Comparison of ENCODE assay signal across 10 cellular contexts in genomic region chr1:155017946-155018316, GRCh38. TPM values are rescaled to one million over a fixed set of nuclear protein-coding genes. Genes with fewer than 3 reads are reported as not detected.
DNase-seq lines count a peak whose midpoint lies in the region; ATAC-seq, FAIRE-seq and TF ChIP-seq lines count a peak whose summit lies in the region.
"Had no signal": no experiment of that assay in that cellular context is flagged by ENCODE, and none has a peak within 500 bp of the region (broad histone marks: within the 10 kb centered on the region; RNA-seq: fewer than 3 reads in every experiment).

No MANE protein-coding gene starts in this region.

- TF ChIP-seq RAD21 in GM12878 (IDR thresholded peaks at IDR 0.05; ENCODE audit: insufficient read depth, low read depth, low read length), result no peak

- H4K20me1 ChIP-seq in GM12878 (ENCODE audit: control insufficient read depth, insufficient read depth), result no peaks in the 10 kb centered on the region

- in situ Hi-C loops in GM12878 (cut with MboI), result no loop called here

- H3K27me3 ChIP-seq in GM12878 (replicated peaks in 1 of 2; ENCODE audit: control insufficient read depth in 2 of 2, insufficient read depth in 2 of 2, low read length in 1 of 2) (no peaks in the 10 kb centered on the region; a peak in 1 of 4 replicates), mucosa of stomach (ENCODE audit: control insufficient read depth, insufficient read depth, low read length) (no peaks in the 10 kb centered on the region), aorta (ENCODE audit: control insufficient read depth in 1 of 2, insufficient read depth in 2 of 2, low read length in 1 of 2) (no peaks in the 10 kb centered on the region)

- H3K9ac ChIP-seq in GM12878 (ENCODE audit: control insufficient read depth, insufficient read depth, low read length) (peak overlapping the region; percentile 59), mucosa of stomach (ENCODE audit: low read length) (peak overlapping the region; percentile 82)

- intact Hi-C loops in GM12878 (cut with micrococcal nuclease; ENCODE audit: unreplicated experiment) (loop anchor here (1.0 to 2.0 kb wide), 3 partner anchors 15 to 43 kb away; partner anchors contain the start of gene ZBTB7B), aorta (cut with DNase I) (loop anchor here (1.0 to 5.0 kb wide), 3 partner anchors 51 to 82 kb away; partner anchors contain the start of genes PBXIP1 (in 1 of the 2) and PMVK (in 1 of the 2))

- H3K4me2 ChIP-seq in GM12878 (ENCODE audit: control insufficient read depth, insufficient read depth), result peak overlapping the region; percentile 90

- H3K9me3 ChIP-seq in GM12878 (replicated peaks; ENCODE audit: control insufficient read depth, insufficient read depth, low read length), result no peaks in the 10 kb centered on the region
- no peaks in the 10 kb centered on the region for H3K9me3 ChIP-seq in mucosa of stomach (ENCODE audit: control insufficient read depth, low read length)
- no peaks in the 10 kb centered on the region for H3K9me3 ChIP-seq in aorta (ENCODE audit: control insufficient read depth, low read length)

- TF ChIP-seq POLR2A in GM12878 (IDR thresholded peaks at IDR 0.05; ENCODE audit: low read depth, low read length), result no peak

- SMC1A ChIA-PET in GM12878 (lab: Charles Lee; ENCODE audit: uncharacterized antibody, unreplicated experiment), result interaction anchor here (0.6 to 2.8 kb wide), 11 partner anchors 11 to 620 kb away, joined by 3 to 14 read pairs (median 4); partner anchors contain the start of genes FLAD1, PBXIP1, PYGO2 and SHC1

- ATAC-seq in HG02973 (IDR thresholded peaks at IDR 0.05; ENCODE audit: unreplicated experiment) (peak; percentile 8), GM12878 (peak; percentile 56), GM18858 (IDR thresholded peaks at IDR 0.05; ENCODE audit: unreplicated experiment) (no peak), aorta (ENCODE audit: low FRiP score) (no peak)

- H3K36me3 ChIP-seq in GM12878 (ENCODE audit: control insufficient read depth in 2 of 2, insufficient read depth in 2 of 2, low read length in 1 of 2) (peaks cover 0 to 15% of the 10 kb centered on the region in 2 experiments; a peak in 3 of 4 replicates), mucosa of stomach (ENCODE audit: control insufficient read depth, insufficient read depth, low read length) (peaks cover 31% of the 10 kb centered on the region), aorta (ENCODE audit: control insufficient read depth in 1 of 2, insufficient read depth in 2 of 2, low read length in 1 of 2) (no peaks in the 10 kb centered on the region)

- H3K4me1 ChIP-seq in GM12878 (ENCODE audit: control insufficient read depth, insufficient read depth, low read length), result peaks cover 23% of the 10 kb centered on the region
- H3K4me1 ChIP-seq in mucosa of stomach (ENCODE audit: control insufficient read depth, insufficient read depth, low read length), result peaks cover 50% of the 10 kb centered on the region
- no peaks in the 10 kb centered on the region for H3K4me1 ChIP-seq in aorta (ENCODE audit: control insufficient read depth in 1 of 2, insufficient read depth in 2 of 2, low read length in 2 of 2)

- POLR2A ChIA-PET in AG04449 (lab: Yijun Ruan, JAX), result interaction anchor here (0.5 to 1.6 kb wide), 5 partner anchors 17 to 62 kb away, joined by 3 to 6 read pairs (median 4); partner anchors contain the start of genes PBXIP1 and SHC1
- POLR2A ChIA-PET in GM12878 (lab: Charles Lee), result interaction anchor here (0.7 to 2.8 kb wide), 9 partner anchors 10 to 82 kb away, joined by 3 to 11 read pairs (median 5); partner anchors contain the start of genes FLAD1, PMVK and SHC1

- 26% methylated on average over 6 of the region's 6 CpGs for WGBS in GM12878 (ENCODE audit: insufficient coverage, insufficient replicate concordance, low lambda C conversion rate, missing lambda C conversion rate)
- WGBS in aorta, 2 donors, result 52 to 54% methylated on average over 6 of the region's 6 CpGs

- BruUV-seq in GM12878 (replicated peaks; lab: Mats Ljungman, UMichigan), result no TSS peak

- FAIRE-seq in GM12878 (lab: Jason Lieb, UNC), result no peak

- TF ChIP-seq CTCF in AG04449 (IDR thresholded peaks at IDR 0.05; ENCODE audit: insufficient read depth, low read length, missing control alignments) (no peak), GM12878 (IDR thresholded peaks at IDR 0.05 in 2 of 3, conservative IDR thresholded peaks at IDR 0.05 in 1 of 3; ENCODE audit: control insufficient read depth in 2 of 3, extremely low read depth in 1 of 3, insufficient read depth in 1 of 3, low read depth in 3 of 3, low read length in 3 of 3) (no peak)

- no peak for DNase-seq in AG04449 (ENCODE audit: low read depth, low spot score)
- no peak for DNase-seq in GM12878 (ENCODE audit: low read depth, low spot score)
- no peak for DNase-seq in aorta
- no peak for DNase-seq in NOMO-1 treated with DMSO at 0.1 percent for 48 hours (lab: John Stamatoyannopoulos, UW; ENCODE audit: unreplicated experiment)
- no peak for DNase-seq in HuH-7 (ENCODE audit: low spot score)

- H3K27ac ChIP-seq in GM12878 (ENCODE audit: control insufficient read depth, insufficient read depth) (peak overlapping the region; percentile 75), aorta (ENCODE audit: low read depth in 1 of 2, low read length in 2 of 2) (no peak overlapping the region)

- peak overlapping the region; percentile 43 for H3K4me3 ChIP-seq in AG04449 (ENCODE audit: low read depth, low read length)
- H3K4me3 ChIP-seq in GM12878, result peak overlapping the region; percentile 65
- peak overlapping the region; percentile 25 for H3K4me3 ChIP-seq in mucosa of stomach (ENCODE audit: low read length)
- H3K4me3 ChIP-seq in aorta (ENCODE audit: low read length in 2 of 2), result no peak overlapping the region

- peak overlapping the region; percentile 61 for H2AFZ ChIP-seq in GM12878 (ENCODE audit: control insufficient read depth, low read depth, low read length)

- no peak for TF ChIP-seq EP300 in GM12878 (IDR thresholded peaks at IDR 0.05; ENCODE audit: borderline replicate concordance in 1 of 2, control insufficient read depth in 1 of 2, low read depth in 2 of 2, low read length in 2 of 2)

- no peaks in the 10 kb centered on the region; the same call in 1 of the 2 replicates for H3K79me2 ChIP-seq in GM12878 (ENCODE audit: control insufficient read depth, insufficient read depth, low read length)

- RAD21 ChIA-PET in GM12878 (lab: Charles Lee; ENCODE audit: unreplicated experiment), result interaction anchor here (0.5 to 3.1 kb wide), 17 partner anchors 8 to 653 kb away, joined by 3 to 14 read pairs (median 4); partner anchors contain the start of genes ADAM15, PBXIP1, SHC1 and ZBTB7B

- CTCF ChIA-PET in AG04449 (lab: Yijun Ruan, JAX), result interaction anchor here (0.6 to 10.5 kb wide), 30 partner anchors 10 to 429 kb away, joined by 3 to 244 read pairs (median 5); partner anchors contain the start of genes ADAM15, FLAD1, LENEP and PBXIP1
- CTCF ChIA-PET in GM12878 (lab: Yijun Ruan, JAX), result interaction anchor here (0.5 to 4.2 kb wide), 29 partner anchors 11 to 599 kb away, joined by 3 to 42 read pairs (median 5); partner anchors contain the start of genes ADAM15, FLAD1, KRTCAP2 and PBXIP1

RNA-seq across cellular contexts. Expression of gene ZBTB7B, which starts 15.3 kb away (rescaled TPM):
- 35.3 and 35.9 TPM in 2 replicates for total RNA-seq in GM12878 (2013; cell fraction: nucleolus; rRNA removed)
- total RNA-seq in GM12878 (2014; rRNA removed) (26.8 and 28.1 TPM in 2 replicates), GM12878 (2014; rRNA removed; fragmentation: Illumina TruSeq; extraction: Trizol) (13.1 and 13.4 TPM in 2 replicates), GM12878 (2021) (42.0 and 44.9 TPM in 2 replicates), aorta (10 to 100 TPM; 46.4 to 71.1 TPM)
- polyA plus RNA-seq in GM12878 (2011; ENCODE audit: low read depth), result 3.9 TPM
- polyA plus RNA-seq in GM12878 (2011; rRNA removed) (9.1 and 20.6 TPM in 2 replicates), GM12878 (2014; fragmentation: Illumina TruSeq; extraction: Trizol) (2.8 and 9.2 TPM in 2 replicates), GM12878 (2014; fragmentation: Nextera tagmentation; extraction: Ambion mirVana) (under 1 TPM; 0.11 to 0.13 TPM), GM12878 (2014; rRNA removed) (33.0 and 33.5 TPM in 2 replicates), GM12878 (2016; fragmentation: Nextera tagmentation; extraction: Ambion mirVana) (1 to 10 TPM; 2.6 to 3.1 TPM), aorta (10 to 100 TPM; 23.3 to 32.8 TPM)
- 34.7 and 44.3 TPM in 2 replicates for polyA plus RNA-seq in GM12878 (2011; cell fraction: cytosol; rRNA removed)
- polyA plus RNA-seq in GM12878 (2011; cell fraction: nucleus; rRNA removed), result 81.0 and 98.7 TPM in 2 replicates
- polyA plus RNA-seq in GM12878 (2012), result 20.8 and 23.8 TPM in 2 replicates
- 12.2 and 29.8 TPM in 2 replicates for polyA minus RNA-seq in GM12878 (2011; rRNA and poly(A)+ RNA removed)
- polyA minus RNA-seq in GM12878 (2011; cell fraction: cytosol; rRNA and poly(A)+ RNA removed), result 14.4 and 19.2 TPM in 2 replicates
- 14.1 and 24.6 TPM in 2 replicates for polyA minus RNA-seq in GM12878 (2011; cell fraction: nucleus; rRNA and poly(A)+ RNA removed)

RNA-seq across cellular contexts. Expression of gene DCST2, which starts 15.7 kb away (rescaled TPM):
- 0.37 and 0.38 TPM in 2 replicates for total RNA-seq in GM12878 (2013; cell fraction: nucleolus; rRNA removed)
- not detected in 2 replicates for total RNA-seq in GM12878 (2014; rRNA removed)
- total RNA-seq in GM12878 (2014; rRNA removed; fragmentation: Illumina TruSeq; extraction: Trizol), result not detected in 2 replicates
- total RNA-seq in GM12878 (2021), result 0.36 TPM in 1 of 2 replicates, not detected in the other
- polyA plus RNA-seq in GM12878 (2011; ENCODE audit: low read depth), result not detected
- 0.10 and 0.41 TPM in 2 replicates for polyA plus RNA-seq in GM12878 (2011; rRNA removed)
- 0.12 TPM in 2 replicates for polyA plus RNA-seq in GM12878 (2011; cell fraction: cytosol; rRNA removed)
- 3.2 and 4.1 TPM in 2 replicates for polyA plus RNA-seq in GM12878 (2011; cell fraction: nucleus; rRNA removed)
- polyA plus RNA-seq in GM12878 (2012), result 0.12 and 0.18 TPM in 2 replicates
- polyA plus RNA-seq in GM12878 (2014; fragmentation: Illumina TruSeq; extraction: Trizol), result not detected in 2 replicates
- polyA plus RNA-seq in GM12878 (2014; fragmentation: Nextera tagmentation; extraction: Ambion mirVana), result not detected
- polyA plus RNA-seq in GM12878 (2014; rRNA removed), result 0.11 and 0.33 TPM in 2 replicates
- polyA plus RNA-seq in GM12878 (2016; fragmentation: Nextera tagmentation; extraction: Ambion mirVana), result not detected
- polyA minus RNA-seq in GM12878 (2011; rRNA and poly(A)+ RNA removed), result not detected in 2 replicates
- not detected in 2 replicates for polyA minus RNA-seq in GM12878 (2011; cell fraction: cytosol; rRNA and poly(A)+ RNA removed)
- polyA minus RNA-seq in GM12878 (2011; cell fraction: nucleus; rRNA and poly(A)+ RNA removed), result 0.24 and 0.67 TPM in 2 replicates
- total RNA-seq in aorta, result 1 to 10 TPM in 1 of 2 donors, under 1 TPM in 1; 0.75 to 1.8 TPM
- polyA plus RNA-seq in aorta, result 1 to 10 TPM in 1 of 2 donors, under 1 TPM in 1; 0.25 to 5.6 TPM

RNA-seq across cellular contexts. Expression of gene DCST1, which starts 15.7 kb away (rescaled TPM):
- total RNA-seq in GM12878 (2013; cell fraction: nucleolus; rRNA removed), result not detected in 2 replicates
- total RNA-seq in GM12878 (2014; rRNA removed), result not detected in 2 replicates
- total RNA-seq in GM12878 (2014; rRNA removed; fragmentation: Illumina TruSeq; extraction: Trizol), result not detected in 2 replicates
- total RNA-seq in GM12878 (2021), result not detected in 2 replicates
- not detected for polyA plus RNA-seq in GM12878 (2011; ENCODE audit: low read depth)
- not detected in 2 replicates for polyA plus RNA-seq in GM12878 (2011; rRNA removed)
- not detected in 2 replicates for polyA plus RNA-seq in GM12878 (2011; cell fraction: cytosol; rRNA removed)
- 0.24 TPM in 1 of 2 replicates, not detected in the other for polyA plus RNA-seq in GM12878 (2011; cell fraction: nucleus; rRNA removed)
- polyA plus RNA-seq in GM12878 (2012), result not detected in 2 replicates
- polyA plus RNA-seq in GM12878 (2014; fragmentation: Illumina TruSeq; extraction: Trizol), result not detected in 2 replicates
- not detected for polyA plus RNA-seq in GM12878 (2014; fragmentation: Nextera tagmentation; extraction: Ambion mirVana)
- polyA plus RNA-seq in GM12878 (2014; rRNA removed), result not detected in 2 replicates
- polyA plus RNA-seq in GM12878 (2016; fragmentation: Nextera tagmentation; extraction: Ambion mirVana), result not detected
- not detected in 2 replicates for polyA minus RNA-seq in GM12878 (2011; rRNA and poly(A)+ RNA removed)
- polyA minus RNA-seq in GM12878 (2011; cell fraction: cytosol; rRNA and poly(A)+ RNA removed), result not detected in 2 replicates
- polyA minus RNA-seq in GM12878 (2011; cell fraction: nucleus; rRNA and poly(A)+ RNA removed), result not detected in 2 replicates
- under 1 TPM in 1 of 2 donors, not detected in 1; 0.26 TPM for total RNA-seq in aorta
- not detected for polyA plus RNA-seq in aorta
- total RNA-seq: T-helper 1 cell treated with Interleukin-12 subunit alpha and Interleukin-12 subunit beta and Interleukin-4 antibody, amounts not matched to agents 30 ng/mL and 1 ng/mL, for 36 hours had no signal
- polyA plus RNA-seq: neural cell had no signal

RNA-seq across cellular contexts. Expression of gene LENEP, which starts 24.5 kb away (rescaled TPM):
- 2.4 and 3.5 TPM in 2 replicates for total RNA-seq in GM12878 (2013; cell fraction: nucleolus; rRNA removed)
- total RNA-seq in GM12878 (2014; rRNA removed) (0.93 and 1.1 TPM in 2 replicates), GM12878 (2014; rRNA removed; fragmentation: Illumina TruSeq; extraction: Trizol) (0.27 and 0.88 TPM in 2 replicates), GM12878 (2021) (0.40 and 0.64 TPM in 2 replicates), aorta (not detected)
- polyA plus RNA-seq in GM12878 (2011; ENCODE audit: low read depth), result not detected
- polyA plus RNA-seq in GM12878 (2011; rRNA removed) (not detected in 2 replicates), GM12878 (2014; fragmentation: Illumina TruSeq; extraction: Trizol) (not detected in 2 replicates), GM12878 (2014; fragmentation: Nextera tagmentation; extraction: Ambion mirVana) (not detected), GM12878 (2014; rRNA removed) (not detected in 2 replicates), GM12878 (2016; fragmentation: Nextera tagmentation; extraction: Ambion mirVana) (not detected), aorta (not detected)
- not detected in 2 replicates for polyA plus RNA-seq in GM12878 (2011; cell fraction: cytosol; rRNA removed)
- polyA plus RNA-seq in GM12878 (2011; cell fraction: nucleus; rRNA removed), result 0.25 and 0.92 TPM in 2 replicates
- polyA plus RNA-seq in GM12878 (2012), result not detected in 2 replicates
- 2.0 and 2.7 TPM in 2 replicates for polyA minus RNA-seq in GM12878 (2011; rRNA and poly(A)+ RNA removed)
- not detected in 2 replicates for polyA minus RNA-seq in GM12878 (2011; cell fraction: cytosol; rRNA and poly(A)+ RNA removed)
- polyA minus RNA-seq in GM12878 (2011; cell fraction: nucleus; rRNA and poly(A)+ RNA removed), result 2.2 and 3.1 TPM in 2 replicates
- polyA plus RNA-seq: neural cell had no signal

RNA-seq across cellular contexts. Expression of gene ADAM15, which starts 33.2 kb away (rescaled TPM):
- 15.4 TPM in 2 replicates for total RNA-seq in GM12878 (2013; cell fraction: nucleolus; rRNA removed)
- total RNA-seq in GM12878 (2014; rRNA removed) (21.7 and 28.9 TPM in 2 replicates), GM12878 (2014; rRNA removed; fragmentation: Illumina TruSeq; extraction: Trizol) (10.5 and 13.0 TPM in 2 replicates), GM12878 (2021) (30.0 and 38.8 TPM in 2 replicates), aorta (100 to 1,000 TPM; 129 to 180 TPM)
- polyA plus RNA-seq in GM12878 (2011; ENCODE audit: low read depth), result 2.3 TPM
- polyA plus RNA-seq in GM12878 (2011; rRNA removed) (3.1 and 6.4 TPM in 2 replicates), GM12878 (2014; fragmentation: Illumina TruSeq; extraction: Trizol) (5.7 and 11.3 TPM in 2 replicates), GM12878 (2014; fragmentation: Nextera tagmentation; extraction: Ambion mirVana) (under 1 TPM; 0.29 to 0.79 TPM), GM12878 (2014; rRNA removed) (27.8 and 29.6 TPM in 2 replicates), GM12878 (2016; fragmentation: Nextera tagmentation; extraction: Ambion mirVana) (10 to 100 TPM; 16.4 to 18.7 TPM), aorta (10 to 100 TPM; 17.3 to 89.3 TPM)
- 7.8 and 11.9 TPM in 2 replicates for polyA plus RNA-seq in GM12878 (2011; cell fraction: cytosol; rRNA removed)
- 45.5 TPM in 2 replicates for polyA plus RNA-seq in GM12878 (2011; cell fraction: nucleus; rRNA removed)
- polyA plus RNA-seq in GM12878 (2012), result 6.3 and 9.5 TPM in 2 replicates
- 8.7 and 12.4 TPM in 2 replicates for polyA minus RNA-seq in GM12878 (2011; rRNA and poly(A)+ RNA removed)
- polyA minus RNA-seq in GM12878 (2011; cell fraction: cytosol; rRNA and poly(A)+ RNA removed), result 12.2 and 13.4 TPM in 2 replicates
- 9.4 and 17.5 TPM in 2 replicates for polyA minus RNA-seq in GM12878 (2011; cell fraction: nucleus; rRNA and poly(A)+ RNA removed)

Comparison
In these comparisons a context has a peak if more than half of its experiments do, and no peak if none do; other contexts are left out.
1. H3K4me3 ChIP-seq: peak in AG04449 (single experiment), GM12878 (single experiment) and mucosa of stomach (single experiment); none in aorta (0 of 2).
2. ATAC-seq: peak in HG02973 (single experiment) and GM12878 (single experiment); none in GM18858 (single experiment) and aorta (single experiment).